Comparison of ENCODE assay signal across 15 cellular contexts in the genomic region with DNA sequence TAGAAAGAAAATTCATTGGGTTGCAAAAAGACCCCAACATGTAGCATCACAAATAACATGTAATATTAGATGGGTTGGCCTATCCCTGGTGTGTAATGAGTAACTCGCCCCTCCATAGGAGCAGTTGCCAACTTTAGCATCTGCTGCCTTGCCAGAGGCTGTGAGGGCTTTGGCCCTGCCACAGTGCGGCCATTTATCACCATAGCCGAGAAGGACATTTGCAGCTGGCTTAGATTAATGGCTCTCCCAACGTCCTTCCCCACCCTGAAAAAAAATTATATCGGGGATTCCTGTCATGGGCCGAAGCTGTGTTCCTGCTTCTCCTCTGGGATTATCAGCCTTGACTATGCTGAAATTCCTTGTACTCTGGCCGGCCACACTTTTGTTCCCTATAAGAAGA.
"Had no signal": no experiment of that assay in that cellular context is flagged by ENCODE, and none has a peak within 500 bp of the region (broad histone marks: within the 10 kb centered on the region; RNA-seq: fewer than 3 reads in every experiment).

No MANE protein-coding gene starts in this region.

- H3K27ac Mint-ChIP-seq: activated CD4-positive, alpha-beta T cell treated with anti-CD3 and anti-CD28 coated beads, Interleukin-2, amount 10 ng/mL, durations not matched to agents 7 days and 5 days; activated naive CD8-positive, alpha-beta T cell treated with anti-CD3 and anti-CD28 coated beads, Interleukin-2, amount 10 ng/mL, durations not matched to agents 7 days and 5 days; effector memory CD8-positive, alpha-beta T cell; natural killer cell treated with Interleukin-12 subunit alpha and Interleukin-12 subunit beta and Interleukin-15 and Interleukin-18, amount 100 ng/mL, for 72 hours had no signal

- DNase-seq: activated CD4-positive, alpha-beta T cell treated with anti-CD3 and anti-CD28 coated beads, Interleukin-2, amount 10 ng/mL, durations not matched to agents 7 days and 5 days; activated naive CD4-positive, alpha-beta T cell; activated naive CD8-positive, alpha-beta T cell treated with anti-CD3 and anti-CD28 coated beads, Interleukin-2, amount 10 ng/mL, durations not matched to agents 7 days and 5 days; aorta; dermis blood vessel endothelial cell; effector memory CD8-positive, alpha-beta T cell; islet precursor cell; stimulated activated CD4-positive, alpha-beta T cell treated with anti-CD3 and anti-CD28 coated beads, Interleukin-1b, Interleukin-23, amount 100 ng/mL, for 48 hours; tibial artery had no signal

- H3K4me3 ChIP-seq: gastroesophageal sphincter, hepatocyte, tibial artery, vagina had no signal

- H3K9me3 Mint-ChIP-seq: activated CD4-positive, alpha-beta T cell treated with anti-CD3 and anti-CD28 coated beads, Interleukin-2, amount 10 ng/mL, durations not matched to agents 7 days and 5 days; activated naive CD8-positive, alpha-beta T cell treated with anti-CD3 and anti-CD28 coated beads, Interleukin-2, amount 10 ng/mL, durations not matched to agents 7 days and 5 days; effector memory CD8-positive, alpha-beta T cell; natural killer cell treated with Interleukin-12 subunit alpha and Interleukin-12 subunit beta and Interleukin-15 and Interleukin-18, amount 100 ng/mL, for 72 hours had no signal

- H3K27me3 Mint-ChIP-seq: activated CD4-positive, alpha-beta T cell treated with anti-CD3 and anti-CD28 coated beads, Interleukin-2, amount 10 ng/mL, durations not matched to agents 7 days and 5 days; activated naive CD8-positive, alpha-beta T cell treated with anti-CD3 and anti-CD28 coated beads, Interleukin-2, amount 10 ng/mL, durations not matched to agents 7 days and 5 days; effector memory CD8-positive, alpha-beta T cell; natural killer cell treated with Interleukin-12 subunit alpha and Interleukin-12 subunit beta and Interleukin-15 and Interleukin-18, amount 100 ng/mL, for 72 hours had no signal

- H3K4me1 Mint-ChIP-seq: activated CD4-positive, alpha-beta T cell treated with anti-CD3 and anti-CD28 coated beads, Interleukin-2, amount 10 ng/mL, durations not matched to agents 7 days and 5 days; activated naive CD8-positive, alpha-beta T cell treated with anti-CD3 and anti-CD28 coated beads, Interleukin-2, amount 10 ng/mL, durations not matched to agents 7 days and 5 days had no signal

- ATAC-seq: effector memory CD8-positive, alpha-beta T cell; gastroesophageal sphincter; left lobe of liver; natural killer cell treated with Interleukin-12 subunit alpha and Interleukin-12 subunit beta and Interleukin-15 and Interleukin-18, amount 100 ng/mL, for 72 hours; sciatic nerve had no signal

- H3K4me3 Mint-ChIP-seq: activated CD4-positive, alpha-beta T cell treated with anti-CD3 and anti-CD28 coated beads, Interleukin-2, amount 10 ng/mL, durations not matched to agents 7 days and 5 days; activated naive CD8-positive, alpha-beta T cell treated with anti-CD3 and anti-CD28 coated beads, Interleukin-2, amount 10 ng/mL, durations not matched to agents 7 days and 5 days; effector memory CD8-positive, alpha-beta T cell; natural killer cell treated with Interleukin-12 subunit alpha and Interleukin-12 subunit beta and Interleukin-15 and Interleukin-18, amount 100 ng/mL, for 72 hours had no signal
